19 cellular contexts compared by ENCODE assay signal in genomic region chr2:23603581-23603980, GRCh38.
DNase-seq lines count a peak whose midpoint lies in the region; ATAC-seq and TF ChIP-seq lines count a peak whose summit lies in the region.
"Had no signal": no experiment of that assay in that cellular context is flagged by ENCODE, and none has a peak within 500 bp of the region (broad histone marks: within the 10 kb centered on the region; RNA-seq: fewer than 3 reads in every experiment).

No MANE protein-coding gene starts in this region.

- peak overlapping the region; percentile 82 to 96 (median 94) for H3K27ac ChIP-seq in gastroesophageal sphincter
- no peak overlapping the region for H3K27ac ChIP-seq in osteoblast (ENCODE audit: low read depth, low read length)
- no peak overlapping the region for H3K27ac ChIP-seq in spleen
- H3K27ac ChIP-seq in suprapubic skin = no peak overlapping the region

- H3K36me3 Mint-ChIP-seq in chondrocyte (ENCODE audit: low read depth) = peaks cover 4% of the 10 kb centered on the region
- H3K36me3 Mint-ChIP-seq: CD14-positive monocyte had no signal

- H3K4me3 Mint-ChIP-seq in chondrocyte (ENCODE audit: unreplicated experiment) = no peak overlapping the region
- H3K4me3 Mint-ChIP-seq: CD14-positive monocyte, HFFc6 had no signal

- H3K4me1 Mint-ChIP-seq in chondrocyte (ENCODE audit: low read depth) = peaks cover 20% of the 10 kb centered on the region
- H3K4me1 Mint-ChIP-seq: CD14-positive monocyte had no signal

- H3K27me3 Mint-ChIP-seq in chondrocyte (ENCODE audit: low read depth) = no peaks in the 10 kb centered on the region

- no peak for TF ChIP-seq POLR2A in gastroesophageal sphincter (IDR thresholded peaks at IDR 0.05)
- TF ChIP-seq POLR2A in spleen (IDR thresholded peaks at IDR 0.05) = no peak
- no peak for TF ChIP-seq POLR2A in suprapubic skin (IDR thresholded peaks at IDR 0.05)

- no peaks in the 10 kb centered on the region for H4K20me1 ChIP-seq in osteoblast (ENCODE audit: insufficient read depth, low read length)

- no peak overlapping the region for H3K4me2 ChIP-seq in osteoblast (ENCODE audit: insufficient read depth, low read length)

- intact Hi-C loops in spleen (cut with DNase I; ENCODE audit: low total_unique reads) = no loop called here

- peaks cover 0 to 7% (median 0%) of the 10 kb centered on the region in 3 donors for H3K9me3 ChIP-seq in gastroesophageal sphincter
- peaks cover 9% of the 10 kb centered on the region for H3K9me3 ChIP-seq in osteoblast (ENCODE audit: low read depth, low read length)
- peaks cover 0 to 17% (median 12%) of the 10 kb centered on the region in 8 donors for H3K9me3 ChIP-seq in spleen
- no peaks in the 10 kb centered on the region for H3K9me3 ChIP-seq in suprapubic skin

- DNase-seq in chondrocyte (ENCODE audit: low spot score) (peak; percentile 64), osteoblast (ENCODE audit: insufficient read length, low spot score, missing footprints) (peak; percentile 4), spleen (peak; percentile 47), suprapubic skin (ENCODE audit: low spot score in 2 of 2) (no peak), NCI-H2196 treated with DMSO at 0.1 percent for 48 hours (lab: John Stamatoyannopoulos, UW; ENCODE audit: unreplicated experiment) (no peak), GM10266 (ENCODE audit: extremely low spot score) (no peak)
- DNase-seq: AML-193, COR-L47, DMS 273 treated with DMSO at 0.1 percent for 48 hours, DND-41, HFFc6, KG1, NCI-H1105 treated with DMSO at 0.1 percent for 48 hours, NCI-H1694, NCI-H2081 treated with DMSO at 0.1 percent for 48 hours had no signal

- TF ChIP-seq EP300 in gastroesophageal sphincter (IDR thresholded peaks at IDR 0.05) (no peak), suprapubic skin (IDR thresholded peaks at IDR 0.05) (no peak)

- H2AFZ ChIP-seq in osteoblast (ENCODE audit: low read length) = no peak overlapping the region

- H3K4me3 ChIP-seq in gastroesophageal sphincter (no peak overlapping the region), osteoblast (ENCODE audit: insufficient read depth, low read length) (no peak overlapping the region), spleen (no peak overlapping the region), suprapubic skin (no peak overlapping the region)

- no peaks in the 10 kb centered on the region for H3K79me2 ChIP-seq in osteoblast (ENCODE audit: insufficient read depth, low read length)

- H3K9me3 Mint-ChIP-seq in chondrocyte (ENCODE audit: low read depth) = peaks cover 5% of the 10 kb centered on the region

- H3K4me1 ChIP-seq in gastroesophageal sphincter (peaks cover 0 to 66% (median 13%) of the 10 kb centered on the region in 3 donors), osteoblast (ENCODE audit: insufficient read depth, low read length) (no peaks in the 10 kb centered on the region), spleen (no peaks in the 10 kb centered on the region), suprapubic skin (no peaks in the 10 kb centered on the region)

- no peaks in the 10 kb centered on the region for H3K27me3 ChIP-seq in gastroesophageal sphincter
- H3K27me3 ChIP-seq in osteoblast (ENCODE audit: insufficient read depth, low read length) = no peaks in the 10 kb centered on the region
- H3K27me3 ChIP-seq in spleen (replicated peaks in 1 of 7) = no peaks in the 10 kb centered on the region
- H3K27me3 ChIP-seq in suprapubic skin = no peaks in the 10 kb centered on the region

- H3K27ac Mint-ChIP-seq in chondrocyte (ENCODE audit: unreplicated experiment) = no peak overlapping the region
- H3K27ac Mint-ChIP-seq: CD14-positive monocyte, HFFc6 had no signal

- H3K36me3 ChIP-seq in gastroesophageal sphincter (no peaks in the 10 kb centered on the region), osteoblast (ENCODE audit: insufficient read depth, low read length) (no peaks in the 10 kb centered on the region), spleen (no peaks in the 10 kb centered on the region), suprapubic skin (no peaks in the 10 kb centered on the region)

- 62% methylated on average over 7 of the region's 12 CpGs; no CpG with 5 or more reads in 1 of the 2 donors for WGBS in gastroesophageal sphincter (ENCODE audit: low coverage in 1 of 2), 2 donors
- 83 to 96% (median 93%) methylated on average over 6 to 12 of the region's 12 CpGs for WGBS in spleen, 5 donors
- 93% methylated on average over 11 of the region's 12 CpGs for WGBS in suprapubic skin

- TF ChIP-seq CTCF in chondrocyte (IDR thresholded peaks at IDR 0.05) (no peak), gastroesophageal sphincter (IDR thresholded peaks at IDR 0.05) (no peak), osteoblast (IDR thresholded peaks at IDR 0.05; ENCODE audit: extremely low read depth, low read depth, low read length) (no peak), spleen (IDR thresholded peaks at IDR 0.05 in 8 of 11, conservative IDR thresholded peaks at IDR 0.05 in 3 of 11) (no peak), suprapubic skin (IDR thresholded peaks at IDR 0.05) (no peak), GM10266 (IDR thresholded peaks at IDR 0.05; ENCODE audit: control insufficient read depth, insufficient read depth, low read depth, missing control alignments) (no peak)

- ATAC-seq in gastroesophageal sphincter (no peak), HG02642 (IDR thresholded peaks at IDR 0.05; ENCODE audit: poor library complexity, unreplicated experiment) (no peak)
- ATAC-seq: Panc1 had no signal

Comparison
In these comparisons a context has a peak if more than half of its experiments do, and no peak if none do; other contexts are left out.
1. DNase-seq: peak in chondrocyte (single experiment), osteoblast (single experiment) and spleen (single experiment); none in suprapubic skin (0 of 2), NCI-H2196 treated with DMSO at 0.1 percent for 48 hours (single experiment) and GM10266 (single experiment).
2. H3K27ac ChIP-seq: peak in gastroesophageal sphincter (4 of 4); none in osteoblast (single experiment), spleen (0 of 8) and suprapubic skin (single experiment).